Comparison of ENCODE assay signal across 17 cellular contexts in genomic region chr4:38612996-38613395, GRCh38. TPM values are rescaled to one million over a fixed set of nuclear protein-coding genes. Genes with fewer than 3 reads are reported as not detected.
DNase-seq lines count a peak whose midpoint lies in the region; ATAC-seq, FAIRE-seq and TF ChIP-seq lines count a peak whose summit lies in the region.
"Had no signal": no experiment of that assay in that cellular context is flagged by ENCODE, and none has a peak within 500 bp of the region (broad histone marks: within the 10 kb centered on the region; RNA-seq: fewer than 3 reads in every experiment).

No MANE protein-coding gene starts in this region.

- H3K27me3 ChIP-seq in keratinocyte (ENCODE audit: control insufficient read depth, extremely low read depth, insufficient read depth, low read length) (no peaks in the 10 kb centered on the region), suprapubic skin (no peaks in the 10 kb centered on the region)
- H3K27me3 ChIP-seq: foreskin keratinocyte had no signal

- H3K9me3 ChIP-seq in SK-N-MC (ENCODE audit: low read depth, low read length) (no peaks in the 10 kb centered on the region), keratinocyte (ENCODE audit: control insufficient read depth, low read depth, low read length) (no peaks in the 10 kb centered on the region), suprapubic skin (no peaks in the 10 kb centered on the region)

- H3K9me3 Mint-ChIP-seq in activated T-cell treated with anti-CD3 and anti-CD28 coated beads, Interleukin-2, amount 50 U/mL, for 4 hours, result no peaks in the 10 kb centered on the region
- H3K9me3 Mint-ChIP-seq: central memory CD8-positive, alpha-beta T cell had no signal

- TF ChIP-seq EP300 in suprapubic skin (IDR thresholded peaks at IDR 0.05), result no peak

- no peaks in the 10 kb centered on the region for H3K79me2 ChIP-seq in keratinocyte (ENCODE audit: control insufficient read depth, insufficient read depth, low read length)

- H4K20me1 ChIP-seq in keratinocyte (ENCODE audit: control insufficient read depth, extremely low read depth, insufficient read depth, low read length), result no peaks in the 10 kb centered on the region

- H3K4me2 ChIP-seq in keratinocyte (ENCODE audit: control insufficient read depth, extremely low read depth, insufficient read depth, low read depth, low read length), result no peak overlapping the region

- H3K27me3 Mint-ChIP-seq in activated T-cell treated with anti-CD3 and anti-CD28 coated beads, Interleukin-2, amount 50 U/mL, for 4 hours (ENCODE audit: low read depth), result no peaks in the 10 kb centered on the region
- H3K27me3 Mint-ChIP-seq: central memory CD8-positive, alpha-beta T cell had no signal

- no peak overlapping the region for H3K4me3 Mint-ChIP-seq in activated T-cell treated with anti-CD3 and anti-CD28 coated beads, Interleukin-2, amount 50 U/mL, for 4 hours
- H3K4me3 Mint-ChIP-seq: central memory CD8-positive, alpha-beta T cell had no signal

- H3K9ac ChIP-seq in SK-N-MC (ENCODE audit: insufficient read length), result no peak overlapping the region
- H3K9ac ChIP-seq in keratinocyte (ENCODE audit: control insufficient read depth, extremely low read depth, insufficient read depth, low read length), result no peak overlapping the region

- no peak overlapping the region for H2AFZ ChIP-seq in keratinocyte (ENCODE audit: control insufficient read depth, low read length)

- no peaks in the 10 kb centered on the region for H3K36me3 Mint-ChIP-seq in activated T-cell treated with anti-CD3 and anti-CD28 coated beads, Interleukin-2, amount 50 U/mL, for 4 hours (ENCODE audit: insufficient read depth)

- no peak for TF ChIP-seq POLR2A in suprapubic skin (IDR thresholded peaks at IDR 0.05)

- 27% methylated on average over 2 of the region's 2 CpGs for WGBS in suprapubic skin

- no peak for ATAC-seq in activated T-cell treated with anti-CD3 and anti-CD28 coated beads, Interleukin-2, amount 50 U/mL, for 4 hours
- ATAC-seq in GM21390 (IDR thresholded peaks at IDR 0.05; ENCODE audit: unreplicated experiment), result no peak
- ATAC-seq: foreskin keratinocyte, left ventricle myocardium superior, Right ventricle myocardium inferior had no signal

- DNase-seq in NCI-H2081 (lab: John Stamatoyannopoulos, UW) (peak; percentile 17 to 58), NCI-H2081 treated with DMSO at 0.1 percent for 48 hours (lab: John Stamatoyannopoulos, UW) (no peak), SK-N-MC (ENCODE audit: low read depth, low spot score) (peak; percentile 69), keratinocyte (ENCODE audit: low read depth, low spot score) (no peak), suprapubic skin (ENCODE audit: low spot score in 2 of 2) (no peak), GM19238 (ENCODE audit: insufficient read length, low spot score) (no peak)
- no peak for DNase-seq in activated T-cell treated with anti-CD3 and anti-CD28 coated beads, Interleukin-2, amount 50 U/mL, for 4 hours
- DNase-seq: ACHN; DND-41; foreskin keratinocyte; left ventricle myocardium superior; MV-4-11; posterior cingulate gyrus; stimulated activated CD4-positive, alpha-beta T cell treated with anti-CD3 and anti-CD28 coated beads, Interleukin-4, amount 100 ng/mL, for 4 hours had no signal

- no peak for TF ChIP-seq CTCF in keratinocyte (optimal IDR thresholded peaks at IDR 0.05 in 1 of 3, IDR thresholded peaks at IDR 0.05 in 1 of 3, conservative IDR thresholded peaks at IDR 0.05 in 1 of 3; ENCODE audit: extremely low read depth in 1 of 3, insufficient read depth in 2 of 3, low read length in 3 of 3)
- TF ChIP-seq CTCF in suprapubic skin (IDR thresholded peaks at IDR 0.05), result no peak

- H3K9me1 ChIP-seq in keratinocyte (ENCODE audit: control insufficient read depth, extremely low read depth, insufficient read depth, low read length), result no peaks in the 10 kb centered on the region

- H3K27ac ChIP-seq in SK-N-MC, result peak overlapping the region; percentile 89
- no peak overlapping the region for H3K27ac ChIP-seq in keratinocyte (ENCODE audit: control insufficient read depth, insufficient read depth, low read length)
- H3K27ac ChIP-seq in suprapubic skin, result peak overlapping the region; percentile 29
- H3K27ac ChIP-seq: foreskin keratinocyte had no signal

- peaks cover 11% of the 10 kb centered on the region for H3K4me1 ChIP-seq in keratinocyte (ENCODE audit: control insufficient read depth, extremely low read depth, insufficient read depth, low read length)
- peaks cover 41% of the 10 kb centered on the region for H3K4me1 ChIP-seq in suprapubic skin
- H3K4me1 ChIP-seq: foreskin keratinocyte had no signal

- peak overlapping the region; percentile 57 for H3K4me3 ChIP-seq in SK-N-MC
- no peak overlapping the region for H3K4me3 ChIP-seq in keratinocyte (ENCODE audit: control insufficient read depth in 2 of 3, extremely low read depth in 1 of 3, insufficient read depth in 2 of 3, low read depth in 1 of 3, low read length in 3 of 3)
- no peak overlapping the region for H3K4me3 ChIP-seq in suprapubic skin

- H3K36me3 ChIP-seq in SK-N-MC (ENCODE audit: insufficient read depth, low read length), result no peaks in the 10 kb centered on the region
- no peaks in the 10 kb centered on the region for H3K36me3 ChIP-seq in keratinocyte (ENCODE audit: control insufficient read depth in 2 of 2, extremely low read depth in 1 of 2, insufficient read depth in 2 of 2, low read length in 2 of 2)
- no peaks in the 10 kb centered on the region for H3K36me3 ChIP-seq in suprapubic skin

- peaks cover 31% of the 10 kb centered on the region for H3K4me1 Mint-ChIP-seq in activated T-cell treated with anti-CD3 and anti-CD28 coated beads, Interleukin-2, amount 50 U/mL, for 4 hours (ENCODE audit: low read depth)

- peak; percentile 55 for FAIRE-seq in keratinocyte (lab: Jason Lieb, UNC)

- dilution Hi-C loops in keratinocyte (cut with MboI; ENCODE audit: extremely low pct_ligation_motif_present, low sequenced_read_pairs), result no loop called here

RNA-seq across cellular contexts. Expression of gene KLF3, which starts 51.0 kb away (rescaled TPM):
- polyA plus RNA-seq in keratinocyte, result 22.2 to 39.9 TPM (median 25.5 TPM) in 3 replicates
- 48.0 TPM for polyA plus RNA-seq in keratinocyte (2011; ENCODE audit: low read depth)
- 17.6 and 30.3 TPM in 2 replicates for polyA plus RNA-seq in keratinocyte (2011; cell fraction: cytosol; rRNA removed)
- polyA plus RNA-seq in keratinocyte (2011; cell fraction: nucleus; rRNA removed), result 43.3 and 53.0 TPM in 2 replicates
- 19.9 and 73.1 TPM in 2 replicates for polyA plus RNA-seq in keratinocyte (2012; ENCODE audit: low replicate concordance)
- polyA minus RNA-seq in keratinocyte, result 21.6 to 85.9 TPM (median 61.8 TPM) in 3 replicates
- polyA minus RNA-seq in keratinocyte (2011; cell fraction: cytosol; rRNA and poly(A)+ RNA removed), result 24.0 TPM
- 65.7 and 106 TPM in 2 replicates for polyA minus RNA-seq in keratinocyte (2011; cell fraction: nucleus; rRNA and poly(A)+ RNA removed)
- 100 to 1,000 TPM; 169 to 240 (median 223) TPM for total RNA-seq in suprapubic skin
- 10 to 100 TPM in 2 of 3 donors, 1 to 10 TPM in 1; 9.9 to 12.6 (median 10.9) TPM for total RNA-seq in activated T-cell treated with anti-CD3 and anti-CD28 coated beads, Interleukin-2, amount 50 U/mL, for 4 hours

Comparison
In these comparisons a context has a peak if more than half of its experiments do, and no peak if none do; other contexts are left out.
1. DNase-seq: peak in NCI-H2081 (2 of 2) and SK-N-MC (single experiment); none in NCI-H2081 treated with DMSO at 0.1 percent for 48 hours (single experiment), keratinocyte (single experiment), suprapubic skin (0 of 2), GM19238 (single experiment) and activated T-cell treated with anti-CD3 and anti-CD28 coated beads, Interleukin-2, amount 50 U/mL, for 4 hours (single experiment).
2. RNA of gene KLF3, which starts 51.0 kb away (total RNA-seq): 169 to 240 TPM in suprapubic skin; 9.9 to 12.6 TPM in activated T-cell treated with anti-CD3 and anti-CD28 coated beads, Interleukin-2, amount 50 U/mL, for 4 hours; every median in the first group is over 10 times any median in the second.